Comparison of ENCODE assay signal across 26 cellular contexts in the genomic region with DNA sequence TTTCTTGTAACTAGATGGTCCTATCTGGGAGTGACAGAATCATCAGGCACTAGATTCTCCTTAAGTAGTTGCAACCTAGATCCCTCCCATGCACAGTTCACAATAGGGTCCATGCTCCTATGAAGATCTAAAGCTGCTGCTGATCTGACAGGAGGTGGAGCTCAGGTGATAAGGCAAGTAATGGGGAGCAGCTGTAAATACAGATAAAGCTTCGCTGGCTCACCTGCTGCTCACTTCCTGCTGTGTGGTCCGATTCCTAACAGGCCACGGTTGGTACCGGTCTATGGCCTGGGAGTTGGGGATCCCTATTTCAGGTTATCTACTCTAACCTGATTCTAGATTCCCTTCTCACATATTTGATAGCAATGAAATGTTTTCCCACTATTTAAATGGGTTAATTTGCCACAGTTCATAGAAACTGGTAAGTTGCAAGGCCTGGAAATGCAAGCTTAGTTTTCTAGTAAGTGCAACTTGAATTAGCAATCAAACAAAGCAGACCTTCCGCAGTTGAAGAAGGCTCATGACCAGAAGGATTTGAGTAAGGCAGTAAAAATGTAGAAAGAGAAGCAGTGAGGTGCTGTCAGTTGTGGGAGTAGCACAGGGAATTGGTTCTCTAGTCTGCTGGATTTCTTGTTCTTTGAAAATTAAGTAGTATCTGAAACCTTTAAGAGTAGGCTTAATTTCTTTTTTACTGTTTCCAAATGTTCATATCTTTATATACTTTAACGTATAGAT.
"Had no signal": no experiment of that assay in that cellular context is flagged by ENCODE, and none has a peak within 500 bp of the region (broad histone marks: within the 10 kb centered on the region; RNA-seq: fewer than 3 reads in every experiment).

No MANE protein-coding gene starts in this region.

- H3K27ac ChIP-seq: breast epithelium, SJSA1, WERI-Rb-1 had no signal

- DNase-seq: activated CD4-positive, alpha-beta memory T cell treated with anti-CD3 and anti-CD28 coated beads, Interleukin-2, amount 10 ng/mL, durations not matched to agents 7 days and 5 days; activated CD4-positive, alpha-beta T cell treated with anti-CD3 and anti-CD28 coated beads for 36 hours; activated CD4-positive, alpha-beta T cell treated with anti-CD3 and anti-CD28 coated beads, Interleukin-2, amount 50 U/mL, for 1 hour; activated gamma-delta T cell treated with Interleukin-2 at 50 U/mL for 16 hours; activated naive CD4-positive, alpha-beta T cell treated with anti-CD3 and anti-CD28 coated beads, Interleukin-2, amount 10 ng/mL, durations not matched to agents 7 days and 5 days; activated naive CD8-positive, alpha-beta T cell treated with anti-CD3 and anti-CD28 coated beads for 36 hours; activated T-cell treated with anti-CD3 and anti-CD28 coated beads for 4 hours; activated T-cell treated with anti-CD3 and anti-CD28 coated beads, Interleukin-2, amount 50 U/mL, for 72 hours; anterior cingulate cortex; central memory CD4-positive, alpha-beta T cell; Kasumi-1; KBM-7; NCI-H1417; NCI-H1930; NCI-H510A treated with DMSO at 0.1 percent for 48 hours; NCI-H69; PC-3; SHP77; T-helper 17 cell; T-helper 9 cell; WERI-Rb-1 had no signal

- H3K4me3 Mint-ChIP-seq: activated CD4-positive, alpha-beta memory T cell treated with anti-CD3 and anti-CD28 coated beads, Interleukin-2, amount 10 ng/mL, durations not matched to agents 7 days and 5 days; activated CD4-positive, alpha-beta T cell treated with anti-CD3 and anti-CD28 coated beads for 36 hours; activated naive CD4-positive, alpha-beta T cell treated with anti-CD3 and anti-CD28 coated beads, Interleukin-2, amount 10 ng/mL, durations not matched to agents 7 days and 5 days; activated naive CD8-positive, alpha-beta T cell treated with anti-CD3 and anti-CD28 coated beads for 36 hours; activated T-cell treated with anti-CD3 and anti-CD28 coated beads, Interleukin-2, amount 50 U/mL, for 72 hours; T-helper 17 cell had no signal

- H3K4me1 Mint-ChIP-seq: activated CD4-positive, alpha-beta memory T cell treated with anti-CD3 and anti-CD28 coated beads, Interleukin-2, amount 10 ng/mL, durations not matched to agents 7 days and 5 days; activated CD4-positive, alpha-beta T cell treated with anti-CD3 and anti-CD28 coated beads for 36 hours; activated naive CD4-positive, alpha-beta T cell treated with anti-CD3 and anti-CD28 coated beads, Interleukin-2, amount 10 ng/mL, durations not matched to agents 7 days and 5 days; activated naive CD8-positive, alpha-beta T cell treated with anti-CD3 and anti-CD28 coated beads for 36 hours; T-helper 17 cell had no signal

- ATAC-seq: activated CD4-positive, alpha-beta T cell treated with anti-CD3 and anti-CD28 coated beads for 36 hours; activated T-cell treated with anti-CD3 and anti-CD28 coated beads, Interleukin-2, amount 50 U/mL, for 72 hours; T-helper 17 cell had no signal

- H3K4me3 ChIP-seq: breast epithelium, SJSA1 had no signal

- H3K36me3 Mint-ChIP-seq: activated naive CD4-positive, alpha-beta T cell treated with anti-CD3 and anti-CD28 coated beads, Interleukin-2, amount 10 ng/mL, durations not matched to agents 7 days and 5 days; activated naive CD8-positive, alpha-beta T cell treated with anti-CD3 and anti-CD28 coated beads for 36 hours had no signal

- H3K9me3 Mint-ChIP-seq: activated CD4-positive, alpha-beta memory T cell treated with anti-CD3 and anti-CD28 coated beads, Interleukin-2, amount 10 ng/mL, durations not matched to agents 7 days and 5 days; activated naive CD4-positive, alpha-beta T cell treated with anti-CD3 and anti-CD28 coated beads, Interleukin-2, amount 10 ng/mL, durations not matched to agents 7 days and 5 days; activated T-cell treated with anti-CD3 and anti-CD28 coated beads, Interleukin-2, amount 50 U/mL, for 72 hours; activated T-helper 2 cell treated with anti-CD3 and anti-CD28 coated beads, Interferon-gamma antibody, Interleukin-2, Interleukin-4, amounts not matched to agents 10 μg/mL and 5 μg/mL and 100 μg/mL, durations not matched to agents 14 hours and 24 hours and 36 hours had no signal

- H3K36me3 ChIP-seq: breast epithelium, SJSA1, WERI-Rb-1 had no signal

- H3K27me3 ChIP-seq: breast epithelium, SJSA1 had no signal

- H3K27me3 Mint-ChIP-seq: activated CD4-positive, alpha-beta memory T cell treated with anti-CD3 and anti-CD28 coated beads, Interleukin-2, amount 10 ng/mL, durations not matched to agents 7 days and 5 days; activated CD4-positive, alpha-beta T cell treated with anti-CD3 and anti-CD28 coated beads for 36 hours had no signal

- H3K4me1 ChIP-seq: breast epithelium had no signal

- FAIRE-seq: RCC 7860, TTC549 had no signal

- H3K9me3 ChIP-seq: breast epithelium, SJSA1 had no signal
